In genomic region chr1:204424621-204425020, GRCh38 we compare ENCODE assay signal across 1 cellular context.
TF ChIP-seq lines count a peak whose summit lies in the region.

No MANE protein-coding gene starts in this region.

TF ChIP-seq in A549, 52 proteins besides CTCF, POLR2A, EP300 and RAD21 (continued from another document):
- TF ChIP-seq, protein P1, sequence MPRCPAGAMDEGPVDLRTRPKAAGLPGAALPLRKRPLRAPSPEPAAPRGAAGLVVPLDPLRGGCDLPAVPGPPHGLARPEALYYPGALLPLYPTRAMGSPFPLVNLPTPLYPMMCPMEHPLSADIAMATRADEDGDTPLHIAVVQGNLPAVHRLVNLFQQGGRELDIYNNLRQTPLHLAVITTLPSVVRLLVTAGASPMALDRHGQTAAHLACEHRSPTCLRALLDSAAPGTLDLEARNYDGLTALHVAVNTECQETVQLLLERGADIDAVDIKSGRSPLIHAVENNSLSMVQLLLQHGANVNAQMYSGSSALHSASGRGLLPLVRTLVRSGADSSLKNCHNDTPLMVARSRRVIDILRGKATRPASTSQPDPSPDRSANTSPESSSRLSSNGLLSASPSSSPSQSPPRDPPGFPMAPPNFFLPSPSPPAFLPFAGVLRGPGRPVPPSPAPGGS (IDR thresholded peaks at IDR 0.05), result no peak
- no peak for TF ChIP-seq HES2 (IDR thresholded peaks at IDR 0.05)
- TF ChIP-seq ELK1 (IDR thresholded peaks at IDR 0.05; ENCODE audit: low read depth, low read length), result no peak
- TF ChIP-seq, protein P2, sequence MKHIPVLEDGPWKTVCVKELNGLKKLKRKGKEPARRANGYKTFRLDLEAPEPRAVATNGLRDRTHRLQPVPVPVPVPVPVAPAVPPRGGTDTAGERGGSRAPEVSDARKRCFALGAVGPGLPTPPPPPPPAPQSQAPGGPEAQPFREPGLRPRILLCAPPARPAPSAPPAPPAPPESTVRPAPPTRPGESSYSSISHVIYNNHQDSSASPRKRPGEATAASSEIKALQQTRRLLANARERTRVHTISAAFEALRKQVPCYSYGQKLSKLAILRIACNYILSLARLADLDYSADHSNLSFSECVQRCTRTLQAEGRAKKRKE (CRISPR knock-in tag; IDR thresholded peaks at IDR 0.05; ENCODE audit: low read depth), result no peak
- TF ChIP-seq JUNB (IDR thresholded peaks at IDR 0.05), result no peak
- TF ChIP-seq CBX2 (IDR thresholded peaks at IDR 0.05; ENCODE audit: borderline replicate concordance, low read depth), result no peak
- no peak for TF ChIP-seq KDM5A (IDR thresholded peaks at IDR 0.05)
- no peak for TF ChIP-seq CHD2 (IDR thresholded peaks at IDR 0.05; ENCODE audit: low read length, partially characterized antibody)
